In genomic region chr6:5256952-5257351, GRCh38 we compare ENCODE assay signal across 23 cellular contexts. TPM values are rescaled to one million over a fixed set of nuclear protein-coding genes. Genes with fewer than 3 reads are reported as not detected.
DNase-seq lines count a peak whose midpoint lies in the region; ATAC-seq, FAIRE-seq and TF ChIP-seq lines count a peak whose summit lies in the region.
"Had no signal": no experiment of that assay in that cellular context is flagged by ENCODE, and none has a peak within 500 bp of the region (broad histone marks: within the 10 kb centered on the region; RNA-seq: fewer than 3 reads in every experiment).

No MANE protein-coding gene starts in this region.

- no peak overlapping the region for H3K4ac ChIP-seq in mesendoderm (ENCODE audit: low read depth, low read length)

- H3K9me3 ChIP-seq in HepG2 (ENCODE audit: low read length) (no peaks in the 10 kb centered on the region), right lobe of liver (no peaks in the 10 kb centered on the region)
- H3K9me3 ChIP-seq: A549; BLaER1 treated with 17β-estradiol and CSF1 and Interleukin-3, amounts not matched to agents 10 nM and 100 nM; Caco-2 had no signal

- TF ChIP-seq POLR2A in HepG2 (IDR thresholded peaks at IDR 0.05; ENCODE audit: insufficient read depth in 1 of 2, low read depth in 2 of 2, low read length in 2 of 2), result no peak
- TF ChIP-seq POLR2A in right lobe of liver (IDR thresholded peaks at IDR 0.05), result no peak

- WGBS in HepG2 (ENCODE audit: low lambda C conversion rate), result 58% methylated on average over 3 of the region's 3 CpGs
- WGBS in right lobe of liver (ENCODE audit: insufficient coverage, low coverage, low lambda C conversion rate, missing lambda C conversion rate), result 83% methylated on average over 2 of the region's 3 CpGs
- 100% methylated on average over 1 of the region's 3 CpGs for WGBS in mesendoderm (ENCODE audit: extremely low coverage, insufficient coverage, low lambda C conversion rate)

- no peak overlapping the region for H2AK5ac ChIP-seq in mesendoderm (ENCODE audit: low read length)

- no peak for FAIRE-seq in HepG2 (lab: Jason Lieb, UNC)
- FAIRE-seq: A549, D721Med, G401.6, GM12891, GM19239 had no signal

- H3K79me2 ChIP-seq in HepG2 (ENCODE audit: insufficient read depth, low read length), result peaks cover 54% of the 10 kb centered on the region
- peaks cover 21% of the 10 kb centered on the region for H3K79me2 ChIP-seq in mesendoderm (ENCODE audit: control insufficient read depth, insufficient read depth, low read length)

- peaks cover 14% of the 10 kb centered on the region for H3K36me3 Mint-ChIP-seq in activated CD4-positive, alpha-beta T cell treated with anti-CD3 and anti-CD28 coated beads, Interleukin-2, amount 10 ng/mL, durations not matched to agents 7 days and 5 days (ENCODE audit: low read depth)
- H3K36me3 Mint-ChIP-seq in activated CD4-positive, alpha-beta T cell treated with anti-CD3 and anti-CD28 coated beads, Interleukin-2, amount 10 ng/mL, durations not matched to agents 24 days and 14 days (ENCODE audit: low read depth), result peaks cover 23% of the 10 kb centered on the region
- H3K36me3 Mint-ChIP-seq in activated T-cell treated with anti-CD3 and anti-CD28 coated beads, Interleukin-2, amount 50 U/mL, for 72 hours (ENCODE audit: insufficient read depth in 2 of 2), result peaks cover 10 to 13% of the 10 kb centered on the region in 2 donors

- CTCF ChIA-PET in activated CD4-positive, alpha-beta T cell treated with anti-CD3 and anti-CD28 coated beads, Interleukin-2, amount 10 ng/mL, durations not matched to agents 7 days and 5 days (lab: Charles Lee), result interaction anchor here (1.0 to 1.4 kb wide), 2 partner anchors 9 to 20 kb away, joined by 3 read pairs; no protein-coding TSS in a partner anchor
- CTCF ChIA-PET in HepG2 (lab: Yijun Ruan, JAX; ENCODE audit: low intra/inter-chr PET ratio, low total read pairs), result no interaction called here

- H3K4me1 ChIP-seq in HepG2 (ENCODE audit: insufficient read depth, low read length) (peaks cover 34% of the 10 kb centered on the region), right lobe of liver (peaks cover 0 to 7% (median 0%) of the 10 kb centered on the region in 4 donors), mesendoderm (ENCODE audit: control insufficient read depth, low read depth, low read length) (no peaks in the 10 kb centered on the region)

- DNase-seq in activated CD4-positive, alpha-beta T cell treated with anti-CD3 and anti-CD28 coated beads, Interleukin-2, amount 10 ng/mL, durations not matched to agents 7 days and 5 days, result no peak
- DNase-seq in activated CD4-positive, alpha-beta T cell treated with anti-CD3 and anti-CD28 coated beads, Interleukin-2, amount 10 ng/mL, durations not matched to agents 24 days and 14 days, result no peak
- no peak for DNase-seq in activated T-cell treated with anti-CD3 and anti-CD28 coated beads, Interleukin-2, amount 50 U/mL, for 72 hours
- no peak for DNase-seq in activated T-cell treated with anti-CD3 and anti-CD28 coated beads for 4 hours
- DNase-seq in HepG2 (ENCODE audit: low spot score), result no peak
- DNase-seq in right lobe of liver, result no peak
- no peak for DNase-seq in mesendoderm
- DNase-seq: AML-193; Caco-2; Calu3; CD4-positive, alpha-beta T cell; CD8-positive, alpha-beta T cell; DMS79 treated with DMSO at 0.1 percent for 48 hours; GF-D8 had no signal

- no peaks in the 10 kb centered on the region for H3K9me3 Mint-ChIP-seq in activated CD4-positive, alpha-beta T cell treated with anti-CD3 and anti-CD28 coated beads, Interleukin-2, amount 10 ng/mL, durations not matched to agents 7 days and 5 days
- no peaks in the 10 kb centered on the region for H3K9me3 Mint-ChIP-seq in activated CD4-positive, alpha-beta T cell treated with anti-CD3 and anti-CD28 coated beads, Interleukin-2, amount 10 ng/mL, durations not matched to agents 24 days and 14 days
- peaks cover 0 to 3% of the 10 kb centered on the region in 2 donors for H3K9me3 Mint-ChIP-seq in activated T-cell treated with anti-CD3 and anti-CD28 coated beads, Interleukin-2, amount 50 U/mL, for 72 hours
- H3K9me3 Mint-ChIP-seq: CD4-positive, alpha-beta T cell; CD8-positive, alpha-beta T cell had no signal

- no peak overlapping the region for H2BK5ac ChIP-seq in mesendoderm (ENCODE audit: low read length)

- no peak overlapping the region for H2BK120ac ChIP-seq in mesendoderm (ENCODE audit: low read depth, low read length)

- no peak overlapping the region for H4K8ac ChIP-seq in mesendoderm (ENCODE audit: low read depth, low read length)

- H3K4me1 Mint-ChIP-seq in activated CD4-positive, alpha-beta T cell treated with anti-CD3 and anti-CD28 coated beads, Interleukin-2, amount 10 ng/mL, durations not matched to agents 7 days and 5 days, result peaks cover 32% of the 10 kb centered on the region
- peaks cover 29% of the 10 kb centered on the region for H3K4me1 Mint-ChIP-seq in activated CD4-positive, alpha-beta T cell treated with anti-CD3 and anti-CD28 coated beads, Interleukin-2, amount 10 ng/mL, durations not matched to agents 24 days and 14 days
- peaks cover 47% of the 10 kb centered on the region for H3K4me1 Mint-ChIP-seq in activated T-cell treated with anti-CD3 and anti-CD28 coated beads, Interleukin-2, amount 50 U/mL, for 72 hours (ENCODE audit: low read depth)

- H3K23ac ChIP-seq in mesendoderm (ENCODE audit: low read length), result no peak overlapping the region

- H3K27me3 ChIP-seq in HepG2 (ENCODE audit: control insufficient read depth in 1 of 2, insufficient read depth in 2 of 2, low read length in 2 of 2) (peaks cover 0 to 2% of the 10 kb centered on the region in 2 experiments; a peak in 1 of 5 replicates), right lobe of liver (no peaks in the 10 kb centered on the region), mesendoderm (ENCODE audit: insufficient read depth, low read length, poor library complexity) (no peaks in the 10 kb centered on the region)
- H3K27me3 ChIP-seq: BLaER1 treated with 17β-estradiol and CSF1 and Interleukin-3, amounts not matched to agents 10 nM and 100 nM had no signal

- no peak overlapping the region for H3K18ac ChIP-seq in mesendoderm (ENCODE audit: low read length)

- TF ChIP-seq CTCF in HepG2 (CRISPR knock-in tag; IDR thresholded peaks at IDR 0.05), result no peak
- TF ChIP-seq CTCF in right lobe of liver (IDR thresholded peaks at IDR 0.05), result no peak

- H3K27ac Mint-ChIP-seq in activated CD4-positive, alpha-beta T cell treated with anti-CD3 and anti-CD28 coated beads, Interleukin-2, amount 10 ng/mL, durations not matched to agents 7 days and 5 days, result peak overlapping the region; percentile 16
- no peak overlapping the region for H3K27ac Mint-ChIP-seq in activated CD4-positive, alpha-beta T cell treated with anti-CD3 and anti-CD28 coated beads, Interleukin-2, amount 10 ng/mL, durations not matched to agents 24 days and 14 days
- peak overlapping the region; percentile 12 for H3K27ac Mint-ChIP-seq in activated T-cell treated with anti-CD3 and anti-CD28 coated beads, Interleukin-2, amount 50 U/mL, for 72 hours
- H3K27ac Mint-ChIP-seq: B cell; CD4-positive, alpha-beta T cell; CD8-positive, alpha-beta T cell had no signal

- H3K4me2 ChIP-seq in HepG2 (ENCODE audit: low read depth, low read length) (peak overlapping the region; percentile 5; the same call in 1 of the 2 replicates), mesendoderm (ENCODE audit: low read length) (no peak overlapping the region)
- H3K4me2 ChIP-seq: A549 had no signal

- TF ChIP-seq EP300 in HepG2 (IDR thresholded peaks at IDR 0.05; ENCODE audit: low read depth in 2 of 2, low read length in 2 of 2) (no peak), HepG2 (CRISPR knock-in tag; IDR thresholded peaks at IDR 0.05; ENCODE audit: borderline replicate concordance) (no peak)

- in situ Hi-C loops in HepG2 (cut with HindIII; ENCODE audit: extremely low pct_ligation_motif_present, low pct_unique_long_range_greater_than_20kb), result no loop called here

- no peak overlapping the region for H3K4me3 ChIP-seq in HepG2 (replicated peaks in 1 of 3; ENCODE audit: insufficient read depth in 1 of 3, low read depth in 2 of 3, low read length in 3 of 3)
- no peak overlapping the region for H3K4me3 ChIP-seq in right lobe of liver
- H3K4me3 ChIP-seq in mesendoderm (ENCODE audit: low read length), result no peak overlapping the region
- H3K4me3 ChIP-seq: A549; BLaER1 treated with 17β-estradiol and CSF1 and Interleukin-3, amounts not matched to agents 10 nM and 100 nM had no signal

- no peak overlapping the region for H3K27ac ChIP-seq in HepG2 (ENCODE audit: extremely low read length, insufficient read depth, low read length)
- H3K27ac ChIP-seq in right lobe of liver, result no peak overlapping the region
- H3K27ac ChIP-seq in mesendoderm (ENCODE audit: low read depth, low read length), result no peak overlapping the region
- H3K27ac ChIP-seq: 22Rv1; A549; BLaER1 treated with 17β-estradiol and CSF1 and Interleukin-3, amounts not matched to agents 10 nM and 100 nM; C4-2B had no signal

- POLR2A ChIA-PET in activated CD4-positive, alpha-beta T cell treated with anti-CD3 and anti-CD28 coated beads, Interleukin-2, amount 10 ng/mL, durations not matched to agents 7 days and 5 days (lab: Charles Lee), result no interaction called here
- POLR2A ChIA-PET in HepG2 (lab: Yijun Ruan, JAX), result no interaction called here

- no peak overlapping the region for H3K56ac ChIP-seq in mesendoderm (ENCODE audit: low read length)

- peaks cover 24% of the 10 kb centered on the region for H3K79me1 ChIP-seq in mesendoderm (ENCODE audit: low read length)

- no peak overlapping the region for H2AFZ ChIP-seq in HepG2 (ENCODE audit: low read length)

- no peak overlapping the region for H3K4me3 Mint-ChIP-seq in activated CD4-positive, alpha-beta T cell treated with anti-CD3 and anti-CD28 coated beads, Interleukin-2, amount 10 ng/mL, durations not matched to agents 7 days and 5 days
- H3K4me3 Mint-ChIP-seq in activated CD4-positive, alpha-beta T cell treated with anti-CD3 and anti-CD28 coated beads, Interleukin-2, amount 10 ng/mL, durations not matched to agents 24 days and 14 days, result no peak overlapping the region
- no peak overlapping the region for H3K4me3 Mint-ChIP-seq in activated T-cell treated with anti-CD3 and anti-CD28 coated beads, Interleukin-2, amount 50 U/mL, for 72 hours
- H3K4me3 Mint-ChIP-seq: B cell; CD4-positive, alpha-beta T cell; CD8-positive, alpha-beta T cell had no signal

- H2BK15ac ChIP-seq in mesendoderm (replicated peaks; ENCODE audit: low read depth), result no peak overlapping the region

- H3K36me3 ChIP-seq in HepG2 (replicated peaks in 1 of 2; ENCODE audit: control insufficient read depth in 1 of 2, insufficient read depth in 2 of 2, low read length in 2 of 2) (peaks cover 11 to 17% of the 10 kb centered on the region in 2 experiments), right lobe of liver (no peaks in the 10 kb centered on the region), mesendoderm (ENCODE audit: control insufficient read depth, insufficient read depth, low read length) (no peaks in the 10 kb centered on the region)

- H4K20me1 ChIP-seq in HepG2 (ENCODE audit: insufficient read depth, low read length), result no peaks in the 10 kb centered on the region

- intact Hi-C loops in activated CD4-positive, alpha-beta T cell treated with anti-CD3 and anti-CD28 coated beads, Interleukin-2, amount 10 ng/mL, durations not matched to agents 24 days and 14 days (cut with micrococcal nuclease), result no loop called here
- intact Hi-C loops in HepG2 (cut with micrococcal nuclease; ENCODE audit: unreplicated experiment), result no loop called here
- intact Hi-C loops in right lobe of liver (cut with DNase I), result no loop called here

- no peak overlapping the region for H3K9ac ChIP-seq in HepG2 (ENCODE audit: insufficient read depth, low read depth, low read length)
- H3K9ac ChIP-seq in mesendoderm (ENCODE audit: low read length), result no peak overlapping the region
- H3K9ac ChIP-seq: BLaER1 treated with 17β-estradiol and CSF1 and Interleukin-3, amounts not matched to agents 10 nM and 100 nM had no signal

- no peak overlapping the region for H4K5ac ChIP-seq in mesendoderm (ENCODE audit: low read length)

- no peak for ATAC-seq in activated T-cell treated with anti-CD3 and anti-CD28 coated beads, Interleukin-2, amount 50 U/mL, for 72 hours (replicated peaks in 1 of 2)
- ATAC-seq in HepG2 (no peak), right lobe of liver (no peak)
- ATAC-seq: A549; CD8-positive, alpha-beta T cell had no signal

- no TSS peak for BruUV-seq in HepG2 (replicated peaks; lab: Mats Ljungman, UMichigan)

- no peaks in the 10 kb centered on the region for H3K27me3 Mint-ChIP-seq in activated CD4-positive, alpha-beta T cell treated with anti-CD3 and anti-CD28 coated beads, Interleukin-2, amount 10 ng/mL, durations not matched to agents 7 days and 5 days
- no peaks in the 10 kb centered on the region for H3K27me3 Mint-ChIP-seq in activated CD4-positive, alpha-beta T cell treated with anti-CD3 and anti-CD28 coated beads, Interleukin-2, amount 10 ng/mL, durations not matched to agents 24 days and 14 days
- H3K27me3 Mint-ChIP-seq in activated T-cell treated with anti-CD3 and anti-CD28 coated beads, Interleukin-2, amount 50 U/mL, for 72 hours (ENCODE audit: low read depth), result no peaks in the 10 kb centered on the region
- H3K27me3 Mint-ChIP-seq: B cell; CD4-positive, alpha-beta T cell had no signal

- TF ChIP-seq RAD21 in HepG2 (CRISPR knock-in tag; IDR thresholded peaks at IDR 0.05), result no peak

RNA-seq across cellular contexts. Expression of gene LYRM4, which starts 3.8 kb away (rescaled TPM):
- 10 to 100 TPM; 30.8 to 31.4 TPM for total RNA-seq in activated CD4-positive, alpha-beta T cell treated with anti-CD3 and anti-CD28 coated beads, Interleukin-2, amount 10 ng/mL, durations not matched to agents 7 days and 5 days
- 49.4 and 50.3 TPM in 2 replicates for total RNA-seq in activated CD4-positive, alpha-beta T cell treated with anti-CD3 and anti-CD28 coated beads, Interleukin-2, amount 10 ng/mL, durations not matched to agents 24 days and 14 days
- 10 to 100 TPM; 28.4 to 38.3 TPM for total RNA-seq in activated T-cell treated with anti-CD3 and anti-CD28 coated beads, Interleukin-2, amount 50 U/mL, for 72 hours
- total RNA-seq in HepG2 (2016; rRNA removed; fragmentation: Illumina TruSeq; extraction: Trizol), result 64.6 and 80.2 TPM in 2 replicates
- 73.1 and 82.6 TPM in 2 replicates for total RNA-seq in HepG2 (2016; cell fraction: cytosol; rRNA removed; fragmentation: Illumina TruSeq; extraction: Trizol; ENCODE audit: low read depth)
- total RNA-seq in HepG2 (2016; cell fraction: insoluble cytoplasmic fraction; rRNA removed; fragmentation: Illumina TruSeq; extraction: Trizol), result 63.7 and 77.9 TPM in 2 replicates
- 106 and 122 TPM in 2 replicates for total RNA-seq in HepG2 (2016; cell fraction: membrane; rRNA removed; fragmentation: Illumina TruSeq; extraction: Trizol)
- 32.6 and 33.3 TPM in 2 replicates for total RNA-seq in HepG2 (2016; cell fraction: nucleus; rRNA removed; fragmentation: Illumina TruSeq; extraction: Trizol)
- polyA plus RNA-seq in HepG2 (2011; rRNA removed), result 57.0 and 67.5 TPM in 2 replicates
- polyA plus RNA-seq in HepG2 (2011; cell fraction: cytosol; rRNA removed), result 51.3 and 61.3 TPM in 2 replicates
- 14.6 and 17.6 TPM in 2 replicates for polyA plus RNA-seq in HepG2 (2011; cell fraction: nucleus; rRNA removed)
- 54.2 and 60.4 TPM in 2 replicates for polyA plus RNA-seq in HepG2 (2012)
- 97.6 and 109 TPM in 2 replicates for polyA plus RNA-seq in HepG2 (2016; cell fraction: cytosol; fragmentation: Illumina TruSeq; extraction: Trizol; ENCODE audit: low read depth)
- polyA plus RNA-seq in HepG2 (2016; cell fraction: insoluble cytoplasmic fraction; fragmentation: Illumina TruSeq; extraction: Trizol; ENCODE audit: low read depth), result 80.7 and 81.4 TPM in 2 replicates
- 106 and 108 TPM in 2 replicates for polyA plus RNA-seq in HepG2 (2016; cell fraction: membrane; fragmentation: Illumina TruSeq; extraction: Trizol; ENCODE audit: low read depth)
- 40.8 and 43.1 TPM in 2 replicates for polyA plus RNA-seq in HepG2 (2016; cell fraction: nucleus; fragmentation: Illumina TruSeq; extraction: Trizol; ENCODE audit: insufficient read depth, low read depth)
- 29.2 and 36.0 TPM in 2 replicates for polyA minus RNA-seq in HepG2 (2011; rRNA and poly(A)+ RNA removed; ENCODE audit: low replicate concordance)
- polyA minus RNA-seq in HepG2 (2011; cell fraction: cytosol; rRNA and poly(A)+ RNA removed), result 18.1 and 22.4 TPM in 2 replicates
- 25.2 and 25.4 TPM in 2 replicates for polyA minus RNA-seq in HepG2 (2011; cell fraction: nucleus; rRNA and poly(A)+ RNA removed)
- total RNA-seq in right lobe of liver, result 10 to 100 TPM in 2 of 6 experiments, 1 to 10 TPM in 4; 5.7 to 11.5 (median 8.5) TPM
- 40.5 TPM for polyA plus RNA-seq in mesendoderm (2013, experiment 1 of 2)
- polyA plus RNA-seq in mesendoderm (2013, experiment 2 of 2), result 43.8 TPM

RNA-seq across cellular contexts. Expression of gene FARS2, which starts 4.4 kb away (rescaled TPM):
- total RNA-seq in activated CD4-positive, alpha-beta T cell treated with anti-CD3 and anti-CD28 coated beads, Interleukin-2, amount 10 ng/mL, durations not matched to agents 7 days and 5 days, result 10 to 100 TPM; 17.2 to 17.5 TPM
- total RNA-seq in activated CD4-positive, alpha-beta T cell treated with anti-CD3 and anti-CD28 coated beads, Interleukin-2, amount 10 ng/mL, durations not matched to agents 24 days and 14 days, result 21.5 and 24.7 TPM in 2 replicates
- 10 to 100 TPM; 23.9 to 26.0 TPM for total RNA-seq in activated T-cell treated with anti-CD3 and anti-CD28 coated beads, Interleukin-2, amount 50 U/mL, for 72 hours
- 26.0 and 28.0 TPM in 2 replicates for total RNA-seq in HepG2 (2016; rRNA removed; fragmentation: Illumina TruSeq; extraction: Trizol)
- total RNA-seq in HepG2 (2016; cell fraction: cytosol; rRNA removed; fragmentation: Illumina TruSeq; extraction: Trizol; ENCODE audit: low read depth), result 38.2 and 38.5 TPM in 2 replicates
- total RNA-seq in HepG2 (2016; cell fraction: insoluble cytoplasmic fraction; rRNA removed; fragmentation: Illumina TruSeq; extraction: Trizol), result 24.7 and 29.3 TPM in 2 replicates
- 21.6 and 25.0 TPM in 2 replicates for total RNA-seq in HepG2 (2016; cell fraction: membrane; rRNA removed; fragmentation: Illumina TruSeq; extraction: Trizol)
- total RNA-seq in HepG2 (2016; cell fraction: nucleus; rRNA removed; fragmentation: Illumina TruSeq; extraction: Trizol), result 29.9 and 30.1 TPM in 2 replicates
- 12.7 and 15.4 TPM in 2 replicates for polyA plus RNA-seq in HepG2 (2011; rRNA removed)
- polyA plus RNA-seq in HepG2 (2011; cell fraction: cytosol; rRNA removed), result 12.8 and 14.3 TPM in 2 replicates
- polyA plus RNA-seq in HepG2 (2011; cell fraction: nucleus; rRNA removed), result 8.4 and 10.7 TPM in 2 replicates
- 7.3 and 8.6 TPM in 2 replicates for polyA plus RNA-seq in HepG2 (2012)
- 6.3 and 6.7 TPM in 2 replicates for polyA plus RNA-seq in HepG2 (2016; cell fraction: cytosol; fragmentation: Illumina TruSeq; extraction: Trizol; ENCODE audit: low read depth)
- polyA plus RNA-seq in HepG2 (2016; cell fraction: insoluble cytoplasmic fraction; fragmentation: Illumina TruSeq; extraction: Trizol; ENCODE audit: low read depth), result 17.7 and 22.2 TPM in 2 replicates
- 7.8 and 8.7 TPM in 2 replicates for polyA plus RNA-seq in HepG2 (2016; cell fraction: membrane; fragmentation: Illumina TruSeq; extraction: Trizol; ENCODE audit: low read depth)
- polyA plus RNA-seq in HepG2 (2016; cell fraction: nucleus; fragmentation: Illumina TruSeq; extraction: Trizol; ENCODE audit: insufficient read depth, low read depth), result 9.7 and 11.7 TPM in 2 replicates
- 53.8 and 71.4 TPM in 2 replicates for polyA minus RNA-seq in HepG2 (2011; rRNA and poly(A)+ RNA removed; ENCODE audit: low replicate concordance)
- 9.6 and 10.5 TPM in 2 replicates for polyA minus RNA-seq in HepG2 (2011; cell fraction: cytosol; rRNA and poly(A)+ RNA removed)
- polyA minus RNA-seq in HepG2 (2011; cell fraction: nucleus; rRNA and poly(A)+ RNA removed), result 54.6 and 59.7 TPM in 2 replicates
- total RNA-seq in right lobe of liver, result 10 to 100 TPM in 5 of 6 experiments, 1 to 10 TPM in 1; 7.2 to 12.9 (median 11.7) TPM
- polyA plus RNA-seq in mesendoderm (2013, experiment 1 of 2), result 11.7 TPM
- polyA plus RNA-seq in mesendoderm (2013, experiment 2 of 2), result 11.5 TPM
